ENCODE assay signal across 24 cellular contexts in genomic region chr2:44110444-44110843, GRCh38.
"Had no signal": no experiment of that assay in that cellular context is flagged by ENCODE, and none has a peak within 500 bp of the region (broad histone marks: within the 10 kb centered on the region; RNA-seq: fewer than 3 reads in every experiment).

No MANE protein-coding gene starts in this region.

- H3K36me3 ChIP-seq: neural progenitor cell, right lobe of liver, spleen, transverse colon had no signal

- ATAC-seq: esophagus mucosa; foreskin keratinocyte; left colon; left ventricle myocardium superior; natural killer cell treated with Interleukin-12 subunit alpha and Interleukin-12 subunit beta and Interleukin-15 and Interleukin-18, amount 100 ng/mL, for 72 hours; psoas muscle; right lobe of liver; stimulated activated naive B cell treated with anti-CD40 and anti-IgM and Interleukin-4, amounts not matched to agents 10 μg/mL and 1 μg/mL and 100 μg/mL, for 72 hours; stimulated activated naive CD8-positive, alpha-beta T cell treated with anti-CD3 and anti-CD28 coated beads, Interleukin-15, amount 100 ng/mL, for 72 hours had no signal

- DNase-seq: effector memory CD4-positive, alpha-beta T cell; foreskin keratinocyte; left colon; left ventricle myocardium superior; mesenchymal stem cell; midbrain; occipital lobe; psoas muscle; retina; right lobe of liver; spleen; stimulated activated CD4-positive, alpha-beta T cell treated with anti-CD3 and anti-CD28 coated beads, Interleukin-15, amount 100 ng/mL, for 24 hours; stimulated activated CD4-positive, alpha-beta T cell treated with anti-CD3 and anti-CD28 coated beads, Interleukin-1b, Interleukin-23, amount 100 ng/mL, for 48 hours; stimulated activated CD4-positive, alpha-beta T cell treated with anti-CD3 and anti-CD28 coated beads, Interleukin-4, amount 100 ng/mL, for 24 hours; stimulated activated naive B cell treated with anti-CD40 and anti-IgM and Interleukin-4, amounts not matched to agents 10 μg/mL and 1 μg/mL and 100 μg/mL, for 72 hours; stimulated activated naive CD8-positive, alpha-beta T cell treated with anti-CD3 and anti-CD28 coated beads, Interleukin-15, amount 100 ng/mL, for 72 hours; testis; transverse colon had no signal

- H3K27ac ChIP-seq: foreskin keratinocyte, neural progenitor cell, parathyroid adenoma, psoas muscle, right lobe of liver, spleen, testis, transverse colon had no signal

- H3K27me3 ChIP-seq: foreskin keratinocyte, neural progenitor cell, right lobe of liver, spleen, testis, transverse colon had no signal

- H2AFZ ChIP-seq: neural progenitor cell, parathyroid adenoma had no signal

- FAIRE-seq: endometrium had no signal

- H3K9ac ChIP-seq: neural progenitor cell, parathyroid adenoma had no signal

- H3K4me2 ChIP-seq: neural progenitor cell had no signal

- H3K4me1 ChIP-seq: neural progenitor cell, psoas muscle, right lobe of liver, spleen, testis had no signal

- H3K79me2 ChIP-seq: parathyroid adenoma had no signal

- H3K9me3 ChIP-seq: psoas muscle, right lobe of liver, spleen, testis, transverse colon had no signal

- H3K4me3 ChIP-seq: lung, neural progenitor cell, psoas muscle, right lobe of liver, spleen, testis, transverse colon had no signal
